In the genomic region with DNA sequence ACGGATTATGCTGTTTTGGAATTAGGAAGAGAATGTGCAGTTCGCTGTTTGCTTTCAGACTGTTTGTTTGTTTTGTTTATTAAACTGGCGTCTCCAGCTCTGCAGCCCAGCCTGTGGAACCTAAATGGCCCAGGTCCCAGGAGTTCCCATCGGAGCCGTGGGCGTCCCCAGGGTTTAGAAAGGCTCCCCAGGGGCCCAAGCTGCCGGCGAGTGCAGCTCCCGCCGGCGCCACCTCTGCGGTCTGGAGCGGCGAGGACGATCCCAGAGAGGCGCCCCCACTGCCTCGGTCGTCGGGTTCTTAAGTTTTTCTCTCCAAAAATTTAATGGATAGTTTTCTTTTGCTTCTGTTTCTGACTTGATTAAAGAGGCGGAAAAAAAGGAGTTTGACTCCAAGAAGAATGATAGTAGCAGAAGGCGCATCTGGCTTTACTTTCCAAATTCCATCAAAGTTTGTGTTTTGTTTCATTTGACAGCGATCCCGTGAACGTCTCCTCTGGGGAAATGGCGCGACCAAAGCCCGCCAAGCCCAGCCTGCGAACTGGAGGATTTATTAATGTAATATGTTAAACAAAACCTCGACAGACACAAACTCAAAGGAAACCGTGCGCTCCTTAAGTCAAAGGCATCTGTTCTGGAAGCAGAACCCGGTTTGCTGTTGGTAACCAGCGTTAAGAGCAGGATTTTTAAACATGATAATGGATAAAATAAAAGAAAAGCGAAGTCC, we compare ENCODE assay signal across 8 cellular contexts. TPM values are rescaled to one million over a fixed set of nuclear protein-coding genes. Genes with fewer than 3 reads are reported as not detected.
DNase-seq lines count a peak whose midpoint lies in the region; ATAC-seq, FAIRE-seq and TF ChIP-seq lines count a peak whose summit lies in the region.

No MANE protein-coding gene starts in this region.

- peaks cover 3 to 15% of the 10 kb centered on the region in 2 experiments; a peak in 3 of 4 replicates for H3K4me1 ChIP-seq in HCT116 (ENCODE audit: control insufficient read depth in 1 of 2, insufficient read depth in 2 of 2, low read length in 2 of 2)
- peaks cover 8 to 26% (median 20%) of the 10 kb centered on the region in 4 experiments for H3K4me1 ChIP-seq in H1 (replicated peaks in 1 of 4; ENCODE audit: control insufficient read depth in 3 of 4, insufficient read depth in 4 of 4, low read length in 3 of 4)
- peaks cover 9% of the 10 kb centered on the region for H3K4me1 ChIP-seq in mesendoderm (ENCODE audit: control insufficient read depth, low read depth, low read length)

- H4K8ac ChIP-seq in H1 (ENCODE audit: extremely low read depth, insufficient read depth, low read length): no peak overlapping the region
- no peak overlapping the region for H4K8ac ChIP-seq in mesendoderm (ENCODE audit: low read depth, low read length)

- TF ChIP-seq CTCF in BJ (IDR thresholded peaks at IDR 0.05; ENCODE audit: insufficient read depth, low read depth, low read length) (no peak), HCT116 (IDR thresholded peaks at IDR 0.05 in 2 of 3, conservative IDR thresholded peaks at IDR 0.05 in 1 of 3; ENCODE audit: borderline replicate concordance in 1 of 3, insufficient read depth in 1 of 3, low read depth in 2 of 3, low read length in 2 of 3) (no peak), H1 (IDR thresholded peaks at IDR 0.05; ENCODE audit: control extremely low read depth in 1 of 3, insufficient read depth in 1 of 3, low read depth in 1 of 3, low read length in 3 of 3) (no peak)

- no peaks in the 10 kb centered on the region for H3K9me2 ChIP-seq in HCT116 (ENCODE audit: insufficient read depth)

- TF ChIP-seq POLR2A in HCT116 (IDR thresholded peaks at IDR 0.05; ENCODE audit: borderline replicate concordance, extremely low read depth, insufficient read depth, insufficient read length) (no peak), H1 (IDR thresholded peaks at IDR 0.05; ENCODE audit: control extremely low read depth in 1 of 2, low read depth in 2 of 2, low read length in 2 of 2) (no peak)

- H3K14ac ChIP-seq in H1 (ENCODE audit: insufficient read length): no peak overlapping the region

- no peak overlapping the region for H2BK20ac ChIP-seq in H1 (ENCODE audit: low read length)

- H3K27ac ChIP-seq in HCT116 (ENCODE audit: low read depth, low read length) (peak overlapping the region; percentile 44), H1 (ENCODE audit: low read depth, low read length) (no peak overlapping the region), mesendoderm (ENCODE audit: low read depth, low read length) (no peak overlapping the region)

- H3K79me1 ChIP-seq in H1 (ENCODE audit: low read depth, low read length) (no peaks in the 10 kb centered on the region), mesendoderm (ENCODE audit: low read length) (no peaks in the 10 kb centered on the region)

- DNase-seq in BJ (ENCODE audit: low read depth) (no peak), HCT116 (ENCODE audit: low read depth, low spot score) (no peak), H1 (ENCODE audit: low read depth in 1 of 2, low spot score in 2 of 2) (peak in 1 of 2 experiments; percentile 50), mesendoderm (no peak), ureter (ENCODE audit: low spot score) (peak; percentile 45), DMS153 (lab: John Stamatoyannopoulos, UW) (no peak), activated gamma-delta T cell (lab: John Stamatoyannopoulos, UW) (no peak)

- H3K27me3 ChIP-seq in BJ (ENCODE audit: control insufficient read depth, insufficient read depth, low read length) (no peaks in the 10 kb centered on the region), HCT116 (ENCODE audit: insufficient read depth, low read length) (peaks cover 25% of the 10 kb centered on the region), H1 (replicated peaks in 1 of 4; ENCODE audit: control insufficient read depth in 3 of 4, extremely low read depth in 1 of 4, insufficient read depth in 3 of 4, low read length in 3 of 4) (peaks cover 45 to 80% (median 65%) of the 10 kb centered on the region in 4 experiments), mesendoderm (ENCODE audit: insufficient read depth, low read length, poor library complexity) (peaks cover 27% of the 10 kb centered on the region)

- POLR2A ChIA-PET in BJ (lab: Charles Lee): no interaction called here
- POLR2A ChIA-PET in HCT116 (lab: Charles Lee): no interaction called here
- POLR2A ChIA-PET in H1 (lab: Charles Lee; ENCODE audit: partially characterized antibody): interaction anchor here (0.7 to 1.0 kb wide), 2 partner anchors 30 to 93 kb away, joined by 3 read pairs; no protein-coding TSS in a partner anchor

- H3K23me2 ChIP-seq in H1 (ENCODE audit: low read depth, low read length): peaks cover 26% of the 10 kb centered on the region

- H3K9ac ChIP-seq in HCT116 (ENCODE audit: low read length) (peak overlapping the region; percentile 14), H1 (replicated peaks in 1 of 4; ENCODE audit: extremely low read depth in 1 of 4, low read depth in 3 of 4, low read length in 3 of 4) (peak overlapping the region in 1 of 4 experiments; percentile 54; a peak in 1 of 7 replicates), mesendoderm (ENCODE audit: low read length) (peak overlapping the region; percentile 60)

- CTCF ChIA-PET in BJ (lab: Yijun Ruan, JAX) (interaction anchor here (0.8 to 1.3 kb wide), 4 partner anchors 12 to 173 kb away, joined by 3 to 6 read pairs (median 4); no protein-coding TSS in a partner anchor), HCT116 (lab: Charles Lee) (no interaction called here), H1 (lab: Charles Lee; ENCODE audit: partially characterized antibody) (interaction anchor here (0.6 to 1.6 kb wide), 5 partner anchors 13 to 180 kb away, joined by 3 to 7 read pairs (median 4); no protein-coding TSS in a partner anchor)

- no TSS peak for BruUV-seq in HCT116 (replicated peaks; lab: Mats Ljungman, UMichigan)

- H3K4me2 ChIP-seq in HCT116 (ENCODE audit: low read length) (peak overlapping the region; percentile 82), H1 (ENCODE audit: insufficient read depth in 1 of 2, low read depth in 2 of 2, low read length in 2 of 2) (peak overlapping the region; percentile 85 to 99), mesendoderm (ENCODE audit: low read length) (peak overlapping the region; percentile 88)

- H4K5ac ChIP-seq in H1 (ENCODE audit: insufficient read length, low read depth, low read length) (no peak overlapping the region), mesendoderm (ENCODE audit: low read length) (no peak overlapping the region)

- ATAC-seq in HCT116: peak; percentile 21

- H2BK120ac ChIP-seq in H1 (replicated peaks; ENCODE audit: low read depth, low read length) (no peak overlapping the region), mesendoderm (ENCODE audit: low read depth, low read length) (no peak overlapping the region)

- H3K9me3 ChIP-seq in HCT116 (ENCODE audit: control insufficient read depth in 1 of 2, insufficient read depth in 1 of 2, low read depth in 1 of 2, low read length in 2 of 2) (no peaks in the 10 kb centered on the region), H1 (ENCODE audit: insufficient read depth in 2 of 2, low read depth in 1 of 2, low read length in 1 of 2) (peaks cover 0 to 5% of the 10 kb centered on the region in 2 experiments; a peak in 1 of 4 replicates)

- no peak overlapping the region; the same call in 1 of the 2 replicates for H3K18ac ChIP-seq in H1 (ENCODE audit: extremely low read depth, low read length)
- H3K18ac ChIP-seq in mesendoderm (ENCODE audit: low read length): no peak overlapping the region

- H3K36me3 ChIP-seq in BJ (ENCODE audit: control insufficient read depth, insufficient read depth, low read length) (no peaks in the 10 kb centered on the region), HCT116 (ENCODE audit: control insufficient read depth in 1 of 2, insufficient read depth in 2 of 2, low read length in 2 of 2) (no peaks in the 10 kb centered on the region), H1 (ENCODE audit: control insufficient read depth in 2 of 4, insufficient read depth in 4 of 4, low read length in 3 of 4) (no peaks in the 10 kb centered on the region; a peak in 1 of 8 replicates), mesendoderm (ENCODE audit: control insufficient read depth, insufficient read depth, low read length) (no peaks in the 10 kb centered on the region)

- intact Hi-C loops in HCT116 (cut with micrococcal nuclease): no loop called here

- H3K79me2 ChIP-seq in HCT116 (ENCODE audit: insufficient read depth, low read length) (no peaks in the 10 kb centered on the region), H1 (ENCODE audit: control insufficient read depth in 1 of 2, insufficient read depth in 2 of 2, low read length in 2 of 2) (no peaks in the 10 kb centered on the region), mesendoderm (ENCODE audit: control insufficient read depth, insufficient read depth, low read length) (no peaks in the 10 kb centered on the region)

- TF ChIP-seq EP300 in H1 (IDR thresholded peaks at IDR 0.05; ENCODE audit: borderline replicate concordance in 1 of 2, low read depth in 2 of 2, low read length in 2 of 2): no peak

- H3K56ac ChIP-seq in H1 (replicated peaks; ENCODE audit: insufficient read length, low read depth, low read length): no peak overlapping the region
- peak overlapping the region; percentile 59 for H3K56ac ChIP-seq in mesendoderm (ENCODE audit: low read length)

- no peak overlapping the region for H3K4ac ChIP-seq in H1 (replicated peaks; ENCODE audit: insufficient read length, low read depth, low read length)
- no peak overlapping the region for H3K4ac ChIP-seq in mesendoderm (ENCODE audit: low read depth, low read length)

- H2AFZ ChIP-seq in HCT116 (ENCODE audit: low read depth, low read length, poor library complexity, severe bottlenecking) (peak overlapping the region; percentile 86), H1 (ENCODE audit: low read length) (no peak overlapping the region; the same call in 1 of the 2 replicates)

- no peak overlapping the region for H2BK15ac ChIP-seq in H1 (ENCODE audit: low read length)
- H2BK15ac ChIP-seq in mesendoderm (replicated peaks; ENCODE audit: low read depth): no peak overlapping the region

- H2AK5ac ChIP-seq in H1 (ENCODE audit: low read depth, low read length) (no peak overlapping the region), mesendoderm (ENCODE audit: low read length) (no peak overlapping the region)

- H3K23ac ChIP-seq in H1 (ENCODE audit: insufficient read length) (no peak overlapping the region), mesendoderm (ENCODE audit: low read length) (no peak overlapping the region)

- no peak for FAIRE-seq in H1 (lab: Jason Lieb, UNC)

- no peak overlapping the region for H2BK5ac ChIP-seq in H1 (ENCODE audit: low read depth, low read length)
- no peak overlapping the region for H2BK5ac ChIP-seq in mesendoderm (ENCODE audit: low read length)

- WGBS in H1 (ENCODE audit: extremely low coverage in 1 of 2, insufficient coverage in 1 of 2, insufficient read length in 1 of 2, insufficient replicate concordance in 2 of 2, low coverage in 1 of 2, low lambda C conversion rate in 2 of 2, missing lambda C conversion rate in 1 of 2), 2 experiments: 1% methylated on average over 33 of the region's 34 CpGs; no CpG with 5 or more reads in 1 of the 2 experiments
- no CpG with 5 or more reads among the region's 34 CpGs for WGBS in mesendoderm (ENCODE audit: extremely low coverage, insufficient coverage, low lambda C conversion rate)

- H3K4me3 ChIP-seq in BJ (ENCODE audit: low read depth, low read length) (peak overlapping the region; percentile 49), HCT116 (replicated peaks in 1 of 2; ENCODE audit: low read depth in 1 of 2, low read length in 2 of 2) (peak overlapping the region; percentile 36 to 69), H1 (ENCODE audit: extremely low read depth in 1 of 4, insufficient read depth in 2 of 4, low read depth in 3 of 4, low read length in 4 of 4) (peak overlapping the region; percentile 45 to 64 (median 61)), mesendoderm (ENCODE audit: low read length) (peak overlapping the region; percentile 29)

- H4K20me1 ChIP-seq in HCT116 (ENCODE audit: insufficient read depth): no peaks in the 10 kb centered on the region
- H4K20me1 ChIP-seq in H1 (replicated peaks in 1 of 2; ENCODE audit: control insufficient read depth in 1 of 2, insufficient read depth in 2 of 2, low read length in 2 of 2): peaks cover 4 to 15% of the 10 kb centered on the region in 2 experiments

- RAD21 ChIA-PET in HCT116 (lab: Charles Lee; ENCODE audit: low non-redundant PET in 1 of 2, low total read pairs in 2 of 2, uncharacterized antibody in 2 of 2, unreplicated experiment in 2 of 2): no interaction called here

- TF ChIP-seq RAD21 in HCT116 (IDR thresholded peaks at IDR 0.05; ENCODE audit: low read depth) (no peak), H1 (IDR thresholded peaks at IDR 0.05 in 1 of 2, conservative IDR thresholded peaks at IDR 0.05 in 1 of 2; ENCODE audit: low read depth in 2 of 2, low read length in 2 of 2) (0 out of 4 replicates have a peak, but pooled peaks of 1 of the 2 experiments have one; percentile 9)

- no peak overlapping the region for H4K91ac ChIP-seq in H1 (replicated peaks; ENCODE audit: insufficient read length, low read length)

- 0 out of 2 replicates have a peak overlapping the region, but pooled peaks have one; percentile 39 for H2BK12ac ChIP-seq in H1 (ENCODE audit: low read depth, low read length)

RNA-seq across cellular contexts. Expression of a gene that starts 0.7 kb away (rescaled TPM):
- polyA plus RNA-seq in BJ (2011; rRNA removed) (3.9 and 4.5 TPM in 2 replicates), H1 (2011; rRNA removed) (0.62 and 0.77 TPM in 2 replicates)
- 5.1 and 5.4 TPM in 2 replicates for polyA minus RNA-seq in BJ (2011; rRNA and poly(A)+ RNA removed)
- total RNA-seq in HCT116 (2021; ENCODE audit: unreplicated experiment) (3.7 TPM), ureter (20.7 TPM)
- polyA plus RNA-seq in HCT116 (2012): 1.5 and 1.7 TPM in 2 replicates
- polyA plus RNA-seq in PFSK-1 (2012; ENCODE audit: insufficient read length, low read depth): 0.88 TPM
- 0.88 and 0.91 TPM in 2 replicates for total RNA-seq in H1 (2021; fragmentation: NEBNext Ultra II Directional; extraction: Animal tissue kit (Norgen Biotek cat#: 25700))
- polyA plus RNA-seq in H1 (2011; cell fraction: cytosol; rRNA removed): 0.65 TPM
- 0.78 TPM for polyA plus RNA-seq in H1 (2011; cell fraction: nucleus; rRNA removed)
- polyA plus RNA-seq in H1 (2012, experiment 1 of 2): 0.53 to 0.66 TPM (median 0.59 TPM) in 4 replicates
- 0.38 TPM for polyA plus RNA-seq in H1 (2012, experiment 2 of 2)
- 0.63 TPM for polyA plus RNA-seq in H1 (2013, experiment 1 of 2)
- 0.63 TPM for polyA plus RNA-seq in H1 (2013, experiment 2 of 2)
- 0.63 and 0.68 TPM in 2 replicates for polyA minus RNA-seq in H1 (2011; rRNA and poly(A)+ RNA removed)
- polyA minus RNA-seq in H1 (2011; cell fraction: cytosol; rRNA and poly(A)+ RNA removed): 1.7 TPM
- 1.5 TPM for polyA minus RNA-seq in H1 (2011; cell fraction: nucleus; rRNA and poly(A)+ RNA removed)
- 0.98 TPM for polyA plus RNA-seq in mesendoderm (2013, experiment 1 of 2)
- polyA plus RNA-seq in mesendoderm (2013, experiment 2 of 2): 0.97 TPM
